Comparison of ENCODE assay signal across 30 cellular contexts in the genomic region with DNA sequence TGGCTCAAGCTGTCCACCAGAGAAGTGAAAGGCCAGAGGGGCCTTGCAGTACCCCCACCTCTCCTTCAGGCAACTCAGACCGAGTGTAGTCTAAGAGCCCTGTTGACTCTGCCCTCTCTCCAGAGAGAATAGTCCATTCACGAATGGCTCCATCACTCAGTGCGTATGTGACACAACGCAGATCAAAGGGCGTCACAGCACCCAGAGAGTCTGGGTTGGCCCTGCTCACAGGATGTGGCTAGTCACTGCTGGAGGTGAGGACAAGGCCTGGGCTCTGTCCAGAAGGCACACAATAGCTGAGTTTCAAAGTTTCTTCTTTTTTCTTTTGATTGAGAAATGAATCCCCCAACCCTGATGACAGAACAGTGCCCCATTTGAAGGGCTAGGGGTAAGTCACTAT.
A peak's percentile ranks its signal among the peaks of the same experiment; 100 is the strongest.
DNase-seq lines count a peak whose midpoint lies in the region; ATAC-seq, FAIRE-seq and TF ChIP-seq lines count a peak whose summit lies in the region.
"Had no signal": no experiment of that assay in that cellular context is flagged by ENCODE, and none has a peak within 500 bp of the region (broad histone marks: within the 10 kb centered on the region; RNA-seq: fewer than 3 reads in every experiment).

No MANE protein-coding gene starts in this region.

- H3K9me3 ChIP-seq in HepG2 (ENCODE audit: low read length) (no peaks in the 10 kb centered on the region), right lobe of liver (no peaks in the 10 kb centered on the region), esophagus squamous epithelium (no peaks in the 10 kb centered on the region)
- H3K9me3 ChIP-seq: HAP-1, MG63, SJSA1 had no signal

- TF ChIP-seq POLR2A in HepG2 (IDR thresholded peaks at IDR 0.05; ENCODE audit: insufficient read depth in 1 of 2, low read depth in 2 of 2, low read length in 2 of 2) (no peak), right lobe of liver (IDR thresholded peaks at IDR 0.05) (no peak), esophagus squamous epithelium (IDR thresholded peaks at IDR 0.05) (no peak), GM12891 (IDR thresholded peaks at IDR 0.05; ENCODE audit: low read depth, low read length) (no peak)

- no peaks in the 10 kb centered on the region for H4K20me1 ChIP-seq in HepG2 (ENCODE audit: insufficient read depth, low read length)

- intact Hi-C loops in activated CD4-positive, alpha-beta T cell treated with anti-CD3 and anti-CD28 coated beads, Interleukin-2, amount 10 ng/mL, durations not matched to agents 24 days and 14 days (cut with micrococcal nuclease), result no loop called here
- intact Hi-C loops in activated CD4-positive, alpha-beta T cell treated with anti-CD3 and anti-CD28 coated beads for 36 hours (cut with DNase I, micrococcal nuclease), result no loop called here
- intact Hi-C loops in HepG2 (cut with micrococcal nuclease; ENCODE audit: unreplicated experiment) (no loop called here), right lobe of liver (cut with DNase I) (no loop called here), natural killer cell (cut with micrococcal nuclease) (no loop called here), esophagus squamous epithelium (cut with DNase I) (no loop called here)

- no peak for ATAC-seq in activated CD4-positive, alpha-beta T cell treated with anti-CD3 and anti-CD28 coated beads for 36 hours
- ATAC-seq in HepG2, result peak; percentile 73
- ATAC-seq in right lobe of liver, result no peak
- peak; percentile 53 to 92 (median 64) for ATAC-seq in natural killer cell
- no peak for ATAC-seq in GM19328 (IDR thresholded peaks at IDR 0.05; ENCODE audit: unreplicated experiment)
- ATAC-seq: PC-3 had no signal

- H3K27me3 ChIP-seq in HepG2 (ENCODE audit: control insufficient read depth in 1 of 2, insufficient read depth in 2 of 2, low read length in 2 of 2) (no peaks in the 10 kb centered on the region), right lobe of liver (no peaks in the 10 kb centered on the region), esophagus squamous epithelium (no peaks in the 10 kb centered on the region)
- H3K27me3 ChIP-seq: MG63, SJSA1 had no signal

- no peak for TF ChIP-seq RAD21 in HepG2 (CRISPR knock-in tag; IDR thresholded peaks at IDR 0.05)

- in situ Hi-C loops in HepG2 (cut with HindIII; ENCODE audit: extremely low pct_ligation_motif_present, low pct_unique_long_range_greater_than_20kb), result no loop called here

- 91% methylated on average over 5 of the region's 5 CpGs for WGBS in HepG2 (ENCODE audit: low lambda C conversion rate)
- WGBS in right lobe of liver (ENCODE audit: insufficient coverage, low coverage, low lambda C conversion rate, missing lambda C conversion rate), result 60% methylated on average over 2 of the region's 5 CpGs
- WGBS in esophagus squamous epithelium, 2 donors, result 95 to 100% methylated on average over 2 to 5 of the region's 5 CpGs

- H3K4me1 ChIP-seq in HepG2 (ENCODE audit: insufficient read depth, low read length), result no peaks in the 10 kb centered on the region; the same call in 1 of the 2 replicates
- H3K4me1 ChIP-seq in right lobe of liver, result peaks cover 0 to 1% (median 0%) of the 10 kb centered on the region in 4 donors
- H3K4me1 ChIP-seq in esophagus squamous epithelium, result peaks cover 0 to 7% (median 4%) of the 10 kb centered on the region in 3 donors
- H3K4me1 ChIP-seq: HAP-1 had no signal

- no peak overlapping the region for H3K27ac ChIP-seq in HepG2 (ENCODE audit: extremely low read length, insufficient read depth, low read length)
- no peak overlapping the region for H3K27ac ChIP-seq in right lobe of liver
- H3K27ac ChIP-seq in esophagus squamous epithelium, result no peak overlapping the region
- H3K27ac ChIP-seq: 22Rv1, SJSA1 had no signal

- peaks cover 2% of the 10 kb centered on the region for H3K4me1 Mint-ChIP-seq in activated CD4-positive, alpha-beta T cell treated with anti-CD3 and anti-CD28 coated beads, Interleukin-2, amount 10 ng/mL, durations not matched to agents 24 days and 14 days
- no peaks in the 10 kb centered on the region for H3K4me1 Mint-ChIP-seq in activated CD4-positive, alpha-beta T cell treated with anti-CD3 and anti-CD28 coated beads for 36 hours
- peaks cover 7 to 14% of the 10 kb centered on the region in 2 donors for H3K4me1 Mint-ChIP-seq in natural killer cell
- H3K4me1 Mint-ChIP-seq: B cell; CD8-positive, alpha-beta memory T cell had no signal

- H3K4me2 ChIP-seq in HepG2 (ENCODE audit: low read depth, low read length), result no peak overlapping the region

- no peak overlapping the region for H3K4me3 Mint-ChIP-seq in activated CD4-positive, alpha-beta T cell treated with anti-CD3 and anti-CD28 coated beads, Interleukin-2, amount 10 ng/mL, durations not matched to agents 24 days and 14 days
- H3K4me3 Mint-ChIP-seq in activated CD4-positive, alpha-beta T cell treated with anti-CD3 and anti-CD28 coated beads for 36 hours, result no peak overlapping the region
- no peak overlapping the region for H3K4me3 Mint-ChIP-seq in natural killer cell
- H3K4me3 Mint-ChIP-seq: B cell; CD14-positive monocyte; CD8-positive, alpha-beta memory T cell; HFFc6 had no signal

- H3K4me3 ChIP-seq in HepG2 (replicated peaks in 1 of 3; ENCODE audit: insufficient read depth in 1 of 3, low read depth in 2 of 3, low read length in 3 of 3), result no peak overlapping the region
- H3K4me3 ChIP-seq in right lobe of liver, result no peak overlapping the region
- no peak overlapping the region for H3K4me3 ChIP-seq in esophagus squamous epithelium
- H3K4me3 ChIP-seq: HAP-1, MG63, SJSA1 had no signal

- no peaks in the 10 kb centered on the region for H3K79me2 ChIP-seq in HepG2 (ENCODE audit: insufficient read depth, low read length)

- H3K36me3 Mint-ChIP-seq in activated CD4-positive, alpha-beta T cell treated with anti-CD3 and anti-CD28 coated beads, Interleukin-2, amount 10 ng/mL, durations not matched to agents 24 days and 14 days (ENCODE audit: low read depth), result peaks cover 2% of the 10 kb centered on the region
- peaks cover 33% of the 10 kb centered on the region for H3K36me3 Mint-ChIP-seq in activated CD4-positive, alpha-beta T cell treated with anti-CD3 and anti-CD28 coated beads for 36 hours (ENCODE audit: low read depth)
- no peaks in the 10 kb centered on the region for H3K36me3 Mint-ChIP-seq in natural killer cell
- H3K36me3 Mint-ChIP-seq: CD14-positive monocyte had no signal

- DNase-seq in activated CD4-positive, alpha-beta T cell treated with anti-CD3 and anti-CD28 coated beads, Interleukin-2, amount 10 ng/mL, durations not matched to agents 24 days and 14 days, result no peak
- DNase-seq in activated CD4-positive, alpha-beta T cell treated with anti-CD3 and anti-CD28 coated beads for 36 hours, result no peak
- DNase-seq in HepG2 (ENCODE audit: low spot score) (peak; percentile 29), right lobe of liver (no peak), natural killer cell (no peak), esophagus squamous epithelium (lab: John Stamatoyannopoulos, UW) (no peak), GM12891 (ENCODE audit: insufficient read length, low spot score) (no peak)
- DNase-seq: CD8-positive, alpha-beta memory T cell; DMS 273 treated with DMSO at 0.1 percent for 48 hours; DMS79; GOT3; HFFc6; IMR-90; KG1; MG63; NCI-H1694; NCI-H2029 treated with DMSO at 0.1 percent for 48 hours; NCI-H446 treated with DMSO at 0.1 percent for 48 hours; NCI-H526; NCI-H82; NK-92 treated with Interleukin-12 subunit alpha and Interleukin-12 subunit beta, amount 100 ng/mL, for 24 hours; PC-3 had no signal

- CTCF ChIA-PET in activated CD4-positive, alpha-beta T cell treated with anti-CD3 and anti-CD28 coated beads for 36 hours (lab: Charles Lee), result no interaction called here
- CTCF ChIA-PET in HepG2 (lab: Yijun Ruan, JAX; ENCODE audit: low intra/inter-chr PET ratio, low total read pairs), result no interaction called here

- no TSS peak for BruUV-seq in HepG2 (replicated peaks; lab: Mats Ljungman, UMichigan)

- POLR2A ChIA-PET in activated CD4-positive, alpha-beta T cell treated with anti-CD3 and anti-CD28 coated beads for 36 hours (lab: Charles Lee), result no interaction called here
- POLR2A ChIA-PET in HepG2 (lab: Yijun Ruan, JAX), result no interaction called here

- FAIRE-seq in HepG2 (lab: Jason Lieb, UNC) (no peak), GM12891 (lab: Jason Lieb, UNC) (no peak)
- FAIRE-seq: GM12892, HTR-8/SVneo had no signal

- no peak for TF ChIP-seq EP300 in HepG2 (IDR thresholded peaks at IDR 0.05; ENCODE audit: low read depth in 2 of 2, low read length in 2 of 2)
- TF ChIP-seq EP300 in HepG2 (CRISPR knock-in tag; IDR thresholded peaks at IDR 0.05; ENCODE audit: borderline replicate concordance), result no peak

- no peak overlapping the region for H3K9ac ChIP-seq in HepG2 (ENCODE audit: insufficient read depth, low read depth, low read length)

- H3K27me3 Mint-ChIP-seq in activated CD4-positive, alpha-beta T cell treated with anti-CD3 and anti-CD28 coated beads, Interleukin-2, amount 10 ng/mL, durations not matched to agents 24 days and 14 days, result no peaks in the 10 kb centered on the region
- no peaks in the 10 kb centered on the region for H3K27me3 Mint-ChIP-seq in activated CD4-positive, alpha-beta T cell treated with anti-CD3 and anti-CD28 coated beads for 36 hours
- no peaks in the 10 kb centered on the region for H3K27me3 Mint-ChIP-seq in natural killer cell (ENCODE audit: low read depth in 2 of 2)
- H3K27me3 Mint-ChIP-seq: B cell; CD8-positive, alpha-beta memory T cell had no signal

- peaks cover 5 to 21% of the 10 kb centered on the region in 2 experiments; a peak in 4 of 5 replicates for H3K36me3 ChIP-seq in HepG2 (replicated peaks in 1 of 2; ENCODE audit: control insufficient read depth in 1 of 2, insufficient read depth in 2 of 2, low read length in 2 of 2)
- H3K36me3 ChIP-seq in right lobe of liver, result no peaks in the 10 kb centered on the region
- peaks cover 0 to 5% (median 0%) of the 10 kb centered on the region in 3 donors for H3K36me3 ChIP-seq in esophagus squamous epithelium
- H3K36me3 ChIP-seq: HAP-1, MG63, SJSA1 had no signal

- no peak for TF ChIP-seq CTCF in HepG2 (CRISPR knock-in tag; IDR thresholded peaks at IDR 0.05)
- TF ChIP-seq CTCF in right lobe of liver (IDR thresholded peaks at IDR 0.05), result no peak
- no peak for TF ChIP-seq CTCF in natural killer cell (IDR thresholded peaks at IDR 0.05)
- no peak for TF ChIP-seq CTCF in esophagus squamous epithelium (IDR thresholded peaks at IDR 0.05)

- H2AFZ ChIP-seq in HepG2 (ENCODE audit: low read length), result no peak overlapping the region

- H3K27ac Mint-ChIP-seq in activated CD4-positive, alpha-beta T cell treated with anti-CD3 and anti-CD28 coated beads, Interleukin-2, amount 10 ng/mL, durations not matched to agents 24 days and 14 days, result peak overlapping the region; percentile 31
- H3K27ac Mint-ChIP-seq in activated CD4-positive, alpha-beta T cell treated with anti-CD3 and anti-CD28 coated beads for 36 hours, result no peak overlapping the region
- H3K27ac Mint-ChIP-seq in natural killer cell, result peak overlapping the region; percentile 36 to 40
- H3K27ac Mint-ChIP-seq: B cell; CD8-positive, alpha-beta memory T cell; HFFc6 had no signal

- no peaks in the 10 kb centered on the region for H3K9me3 Mint-ChIP-seq in activated CD4-positive, alpha-beta T cell treated with anti-CD3 and anti-CD28 coated beads, Interleukin-2, amount 10 ng/mL, durations not matched to agents 24 days and 14 days
- H3K9me3 Mint-ChIP-seq in activated CD4-positive, alpha-beta T cell treated with anti-CD3 and anti-CD28 coated beads for 36 hours (ENCODE audit: low read depth), result no peaks in the 10 kb centered on the region
- H3K9me3 Mint-ChIP-seq in natural killer cell, result no peaks in the 10 kb centered on the region
- H3K9me3 Mint-ChIP-seq: HFFc6 had no signal

TF ChIP-seq in GM12891, 5 proteins besides CTCF, POLR2A, EP300 and RAD21 (continues in another document):
- TF ChIP-seq POU2F2 (IDR thresholded peaks at IDR 0.05; ENCODE audit: low read depth, low read length), result no peak

Comparison
In these comparisons a context has a peak if more than half of its experiments do, and no peak if none do; other contexts are left out.
1. ATAC-seq: peak in HepG2 (single experiment) and natural killer cell (3 of 3); none in activated CD4-positive, alpha-beta T cell treated with anti-CD3 and anti-CD28 coated beads for 36 hours (single experiment), right lobe of liver (0 of 4) and GM19328 (single experiment).